ENCODE assay signal across 1 cellular context in the genomic region with DNA sequence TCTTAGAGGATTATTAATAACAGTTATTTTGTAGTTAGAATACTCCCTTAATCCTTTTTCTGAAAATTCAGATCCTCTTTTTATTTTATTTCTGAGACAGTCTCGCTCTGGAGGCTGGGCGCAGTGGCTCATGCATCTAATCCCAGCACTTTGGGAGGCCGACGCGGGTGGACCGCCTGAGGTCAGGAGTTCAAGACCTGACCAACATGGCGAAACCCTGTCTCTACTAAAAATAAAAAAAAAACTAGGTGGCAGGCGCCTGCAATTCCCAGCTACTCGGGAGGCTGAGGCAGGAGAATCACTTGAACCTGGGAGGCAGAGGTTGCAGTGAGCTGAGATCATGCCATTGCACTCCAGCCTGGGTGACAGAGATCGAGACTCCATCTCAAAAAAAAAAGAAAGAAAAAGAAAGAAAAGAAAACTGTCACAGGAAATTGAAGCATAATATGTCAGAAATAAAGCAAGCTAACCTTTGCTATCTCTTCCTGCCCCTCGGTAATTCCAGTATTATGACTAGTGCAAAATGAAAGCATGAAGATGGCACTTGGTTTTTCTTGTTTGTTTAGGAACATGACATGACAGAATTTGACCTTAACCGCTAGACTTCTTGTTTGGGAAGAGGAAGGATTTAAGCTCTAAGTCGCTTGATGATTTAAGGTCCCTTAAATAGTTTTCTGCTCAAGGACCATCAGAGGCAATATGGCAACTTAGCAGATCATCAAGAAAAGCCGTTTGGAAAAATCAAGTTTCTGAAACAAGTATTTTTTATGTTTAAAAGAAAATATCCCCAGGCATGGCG.
TF ChIP-seq lines count a peak whose summit lies in the region.

No MANE protein-coding gene starts in this region.

TF ChIP-seq in GM12878, 131 proteins besides CTCF, POLR2A, EP300 and RAD21:
- TF ChIP-seq, protein P1, sequence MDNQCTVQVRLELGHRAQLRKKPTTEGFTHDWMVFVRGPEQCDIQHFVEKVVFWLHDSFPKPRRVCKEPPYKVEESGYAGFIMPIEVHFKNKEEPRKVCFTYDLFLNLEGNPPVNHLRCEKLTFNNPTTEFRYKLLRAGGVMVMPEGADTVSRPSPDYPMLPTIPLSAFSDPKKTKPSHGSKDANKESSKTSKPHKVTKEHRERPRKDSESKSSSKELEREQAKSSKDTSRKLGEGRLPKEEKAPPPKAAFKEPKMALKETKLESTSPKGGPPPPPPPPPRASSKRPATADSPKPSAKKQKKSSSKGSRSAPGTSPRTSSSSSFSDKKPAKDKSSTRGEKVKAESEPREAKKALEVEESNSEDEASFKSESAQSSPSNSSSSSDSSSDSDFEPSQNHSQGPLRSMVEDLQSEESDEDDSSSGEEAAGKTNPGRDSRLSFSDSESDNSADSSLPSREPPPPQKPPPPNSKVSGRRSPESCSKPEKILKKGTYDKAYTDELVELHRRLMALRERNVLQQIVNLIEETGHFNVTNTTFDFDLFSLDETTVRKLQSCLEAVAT (IDR thresholded peaks at IDR 0.05), result peak; percentile 71; the same call in 1 of the 2 replicates
- TF ChIP-seq HDGF (IDR thresholded peaks at IDR 0.05) (0 out of 2 replicates have a peak, but pooled peaks have one; percentile 32), NR2C2 (IDR thresholded peaks at IDR 0.05; ENCODE audit: borderline replicate concordance, control insufficient read depth, insufficient read length, low read depth) (no peak), NBN (IDR thresholded peaks at IDR 0.05) (peak; percentile 17; the same call in 1 of the 2 replicates), TARDBP (IDR thresholded peaks at IDR 0.05; ENCODE audit: borderline replicate concordance) (no peak), E4F1 (IDR thresholded peaks at IDR 0.05; ENCODE audit: borderline replicate concordance, partially characterized antibody) (peak; percentile 39)
